In the genomic region with DNA sequence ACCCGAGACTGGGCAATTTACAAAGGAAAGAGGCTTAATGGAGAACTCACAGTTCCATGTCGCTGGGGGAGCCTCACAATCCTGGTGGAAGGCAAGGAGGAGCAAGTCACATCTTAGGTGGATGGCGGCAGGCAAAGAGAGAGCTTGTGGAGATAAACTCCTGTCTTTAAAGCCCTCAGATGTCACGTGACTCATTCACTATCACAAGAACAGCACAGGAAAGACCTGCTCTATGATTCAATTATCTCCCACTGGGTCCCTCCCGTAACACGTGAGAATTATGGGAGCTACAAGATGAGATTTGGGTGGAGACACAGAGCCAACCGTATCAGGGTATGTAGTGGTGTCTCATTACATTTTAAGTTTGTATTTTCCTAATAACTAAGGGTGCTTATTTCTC, we compare ENCODE assay signal across 10 cellular contexts. TPM values are rescaled to one million over a fixed set of nuclear protein-coding genes. Genes with fewer than 3 reads are reported as not detected.
"Had no signal": no experiment of that assay in that cellular context is flagged by ENCODE, and none has a peak within 500 bp of the region (broad histone marks: within the 10 kb centered on the region; RNA-seq: fewer than 3 reads in every experiment).

No MANE protein-coding gene starts in this region.

RNA-seq across cellular contexts. Expression of gene GLIS1, which starts 21.5 kb away (rescaled TPM):
- total RNA-seq: naive thymus-derived CD8-positive, alpha-beta T cell; natural killer cell; natural killer cell treated with Interleukin-12 subunit alpha and Interleukin-12 subunit beta and Interleukin-15 and Interleukin-18, amount 100 ng/mL, for 72 hours; neural crest cell; occipital lobe; progenitor cell of endocrine pancreas; pulmonary artery endothelial cell; right lobe of liver; skeletal muscle tissue had no signal
- polyA plus RNA-seq: naive thymus-derived CD8-positive, alpha-beta T cell; neural cell had no signal
